ENCODE assay signal across 11 cellular contexts in genomic region chrX:55011294-55011693, GRCh38. TPM values are rescaled to one million over a fixed set of nuclear protein-coding genes. Genes with fewer than 3 reads are reported as not detected.
DNase-seq lines count a peak whose midpoint lies in the region; ATAC-seq, FAIRE-seq and TF ChIP-seq lines count a peak whose summit lies in the region.
"Had no signal": no experiment of that assay in that cellular context is flagged by ENCODE, and none has a peak within 500 bp of the region (broad histone marks: within the 10 kb centered on the region; RNA-seq: fewer than 3 reads in every experiment).

No MANE protein-coding gene starts in this region.

- H3K27ac ChIP-seq in VCaP = no peak overlapping the region
- H3K27ac ChIP-seq in keratinocyte (ENCODE audit: control insufficient read depth, insufficient read depth, low read length) = no peak overlapping the region
- no peak overlapping the region for H3K27ac ChIP-seq in suprapubic skin

- H3K4me3 ChIP-seq in BE2C (ENCODE audit: low read depth, low read length) (no peak overlapping the region), HFF-Myc (replicated peaks; ENCODE audit: low read depth, low read length) (no peak overlapping the region), keratinocyte (ENCODE audit: control insufficient read depth in 2 of 3, extremely low read depth in 1 of 3, insufficient read depth in 2 of 3, low read depth in 1 of 3, low read length in 3 of 3) (no peak overlapping the region), suprapubic skin (no peak overlapping the region)

- no peaks in the 10 kb centered on the region for H3K9me1 ChIP-seq in keratinocyte (ENCODE audit: control insufficient read depth, extremely low read depth, insufficient read depth, low read length)

- no peak for TF ChIP-seq POLR2A in suprapubic skin (IDR thresholded peaks at IDR 0.05)

- H3K4me1 ChIP-seq in BE2C = no peaks in the 10 kb centered on the region
- H3K4me1 ChIP-seq in keratinocyte (ENCODE audit: control insufficient read depth, extremely low read depth, insufficient read depth, low read length) = peaks cover 27% of the 10 kb centered on the region
- peaks cover 28% of the 10 kb centered on the region for H3K4me1 ChIP-seq in suprapubic skin

- H2AFZ ChIP-seq in keratinocyte (ENCODE audit: control insufficient read depth, low read length) = no peak overlapping the region

- H3K9me3 ChIP-seq in BE2C (no peaks in the 10 kb centered on the region), keratinocyte (ENCODE audit: control insufficient read depth, low read depth, low read length) (no peaks in the 10 kb centered on the region), suprapubic skin (no peaks in the 10 kb centered on the region)

- no peaks in the 10 kb centered on the region for H3K36me3 ChIP-seq in BE2C
- H3K36me3 ChIP-seq in keratinocyte (ENCODE audit: control insufficient read depth in 2 of 2, extremely low read depth in 1 of 2, insufficient read depth in 2 of 2, low read length in 2 of 2) = no peaks in the 10 kb centered on the region
- H3K36me3 ChIP-seq in suprapubic skin = no peaks in the 10 kb centered on the region

- no peak overlapping the region for H3K9ac ChIP-seq in keratinocyte (ENCODE audit: control insufficient read depth, extremely low read depth, insufficient read depth, low read length)

- no peak for TF ChIP-seq EP300 in suprapubic skin (IDR thresholded peaks at IDR 0.05)

- no peaks in the 10 kb centered on the region for H4K20me1 ChIP-seq in keratinocyte (ENCODE audit: control insufficient read depth, extremely low read depth, insufficient read depth, low read length)

- H3K4me2 ChIP-seq in keratinocyte (ENCODE audit: control insufficient read depth, extremely low read depth, insufficient read depth, low read depth, low read length) = no peak overlapping the region

- H3K79me2 ChIP-seq in keratinocyte (ENCODE audit: control insufficient read depth, insufficient read depth, low read length) = no peaks in the 10 kb centered on the region

- DNase-seq in BE2C (no peak), HFF-Myc (ENCODE audit: extremely low read depth, low read depth) (no peak), keratinocyte (ENCODE audit: low read depth, low spot score) (no peak), hepatic stellate cell (ENCODE audit: low spot score) (no peak), suprapubic skin (ENCODE audit: low spot score in 2 of 2) (no peak)
- DNase-seq: NCI-H526; stimulated activated naive CD8-positive, alpha-beta T cell treated with anti-CD3 and anti-CD28 coated beads, Interleukin-15, amount 100 ng/mL, for 72 hours had no signal

- TF ChIP-seq CTCF in BE2C (IDR thresholded peaks at IDR 0.05; ENCODE audit: low read depth, low read length) = peak; percentile 35
- TF ChIP-seq CTCF in HFF-Myc (IDR thresholded peaks at IDR 0.05; ENCODE audit: low read depth, low read length, missing control alignments) = peak; percentile 12
- peak; percentile 66 for TF ChIP-seq CTCF in VCaP (conservative IDR thresholded peaks at IDR 0.05)
- TF ChIP-seq CTCF in keratinocyte (optimal IDR thresholded peaks at IDR 0.05 in 1 of 3, IDR thresholded peaks at IDR 0.05 in 1 of 3, conservative IDR thresholded peaks at IDR 0.05 in 1 of 3; ENCODE audit: extremely low read depth in 1 of 3, insufficient read depth in 2 of 3, low read length in 3 of 3) = peak in 2 of 3 experiments; percentile 26 to 38
- TF ChIP-seq CTCF in suprapubic skin (IDR thresholded peaks at IDR 0.05) = no peak

- ATAC-seq in GM21367 (IDR thresholded peaks at IDR 0.05; ENCODE audit: unreplicated experiment) (no peak), HG03108 (IDR thresholded peaks at IDR 0.05; ENCODE audit: unreplicated experiment) (no peak)
- ATAC-seq: stimulated activated naive CD8-positive, alpha-beta T cell treated with anti-CD3 and anti-CD28 coated beads, Interleukin-15, amount 100 ng/mL, for 72 hours had no signal

- no peaks in the 10 kb centered on the region for H3K27me3 ChIP-seq in BE2C
- no peaks in the 10 kb centered on the region for H3K27me3 ChIP-seq in keratinocyte (ENCODE audit: control insufficient read depth, extremely low read depth, insufficient read depth, low read length)
- H3K27me3 ChIP-seq in suprapubic skin = no peaks in the 10 kb centered on the region

- WGBS in suprapubic skin = 46% methylated on average over 2 of the region's 2 CpGs

- FAIRE-seq in keratinocyte (lab: Jason Lieb, UNC) = no peak

- dilution Hi-C loops in keratinocyte (cut with MboI; ENCODE audit: extremely low pct_ligation_motif_present, low sequenced_read_pairs) = no loop called here

RNA-seq across cellular contexts. Expression of gene APEX2, which starts 11.1 kb away (rescaled TPM):
- polyA plus RNA-seq in BE2C (2012; ENCODE audit: insufficient read depth, insufficient read length, low read depth) = 30.5 TPM
- 28.0 to 29.0 TPM (median 28.9 TPM) in 3 replicates for polyA plus RNA-seq in keratinocyte
- polyA plus RNA-seq in keratinocyte (2011; ENCODE audit: low read depth) = 5.3 TPM
- polyA plus RNA-seq in keratinocyte (2011; cell fraction: cytosol; rRNA removed) = 15.3 and 20.5 TPM in 2 replicates
- 21.5 and 23.1 TPM in 2 replicates for polyA plus RNA-seq in keratinocyte (2011; cell fraction: nucleus; rRNA removed)
- polyA plus RNA-seq in keratinocyte (2012; ENCODE audit: low replicate concordance) = 14.5 and 21.1 TPM in 2 replicates
- polyA minus RNA-seq in keratinocyte = 21.7 to 29.3 TPM (median 26.1 TPM) in 3 replicates
- polyA minus RNA-seq in keratinocyte (2011; cell fraction: cytosol; rRNA and poly(A)+ RNA removed) = 24.4 TPM
- polyA minus RNA-seq in keratinocyte (2011; cell fraction: nucleus; rRNA and poly(A)+ RNA removed) = 10.8 and 17.8 TPM in 2 replicates
- total RNA-seq in suprapubic skin = 10 to 100 TPM; 12.4 to 25.2 (median 22.0) TPM

RNA-seq across cellular contexts. Expression of gene PFKFB1, which starts 17.3 kb away (rescaled TPM):
- not detected for polyA plus RNA-seq in BE2C (2012; ENCODE audit: insufficient read depth, insufficient read length, low read depth)
- 0.23 to 0.41 TPM (median 0.33 TPM) in 3 replicates for polyA plus RNA-seq in keratinocyte
- 0.26 TPM for polyA plus RNA-seq in keratinocyte (2011; ENCODE audit: low read depth)
- polyA plus RNA-seq in keratinocyte (2011; cell fraction: cytosol; rRNA removed) = 0.26 and 0.29 TPM in 2 replicates
- polyA plus RNA-seq in keratinocyte (2011; cell fraction: nucleus; rRNA removed) = 0.61 and 0.84 TPM in 2 replicates
- 0.14 and 0.20 TPM in 2 replicates for polyA plus RNA-seq in keratinocyte (2012; ENCODE audit: low replicate concordance)
- 0.29 to 0.59 TPM in 2 of 3 replicates, not detected in the other for polyA minus RNA-seq in keratinocyte
- not detected for polyA minus RNA-seq in keratinocyte (2011; cell fraction: cytosol; rRNA and poly(A)+ RNA removed)
- 0.47 TPM in 1 of 2 replicates, not detected in the other for polyA minus RNA-seq in keratinocyte (2011; cell fraction: nucleus; rRNA and poly(A)+ RNA removed)
- total RNA-seq in suprapubic skin = 1 to 10 TPM in 1 of 4 donors, under 1 TPM in 2, not detected in 1; 0.49 to 1.9 (median 0.64) TPM
- total RNA-seq: myocyte had no signal

RNA-seq across cellular contexts. Expression of gene ALAS2, which starts 19.5 kb away (rescaled TPM):
- not detected for polyA plus RNA-seq in BE2C (2012; ENCODE audit: insufficient read depth, insufficient read length, low read depth)
- not detected in 3 replicates for polyA plus RNA-seq in keratinocyte
- polyA plus RNA-seq in keratinocyte (2011; ENCODE audit: low read depth) = not detected
- polyA plus RNA-seq in keratinocyte (2011; cell fraction: cytosol; rRNA removed) = not detected in 2 replicates
- not detected in 2 replicates for polyA plus RNA-seq in keratinocyte (2011; cell fraction: nucleus; rRNA removed)
- polyA plus RNA-seq in keratinocyte (2012; ENCODE audit: low replicate concordance) = not detected in 2 replicates
- not detected in 3 replicates for polyA minus RNA-seq in keratinocyte
- not detected for polyA minus RNA-seq in keratinocyte (2011; cell fraction: cytosol; rRNA and poly(A)+ RNA removed)
- not detected in 2 replicates for polyA minus RNA-seq in keratinocyte (2011; cell fraction: nucleus; rRNA and poly(A)+ RNA removed)
- total RNA-seq in suprapubic skin = not detected
- total RNA-seq: myocyte had no signal

Comparison
In these comparisons a context has a peak if more than half of its experiments do, and no peak if none do; other contexts are left out.
1. CTCF ChIP-seq: peak in BE2C (single experiment), HFF-Myc (single experiment), VCaP (single experiment) and keratinocyte (2 of 3); none in suprapubic skin (0 of 2).